ENCODE assay signal across 14 cellular contexts in the genomic region with DNA sequence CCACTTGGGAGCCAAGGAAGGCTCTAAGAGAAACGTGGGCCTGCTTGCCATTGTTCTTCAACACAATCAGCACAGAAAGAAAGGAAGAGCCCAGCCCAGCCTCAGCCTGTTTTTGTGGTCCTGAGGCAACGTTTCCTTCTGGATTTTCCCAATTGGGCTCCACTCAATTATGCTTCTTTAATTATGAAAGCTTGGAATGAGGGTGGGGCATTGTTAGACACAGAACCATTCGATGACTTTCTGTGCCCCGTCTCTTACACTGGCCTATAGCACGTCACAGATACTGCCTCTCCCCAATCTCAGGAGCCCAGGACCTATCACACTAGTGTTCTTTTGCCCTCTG.
DNase-seq lines count a peak whose midpoint lies in the region; ATAC-seq and TF ChIP-seq lines count a peak whose summit lies in the region.
"Had no signal": no experiment of that assay in that cellular context is flagged by ENCODE, and none has a peak within 500 bp of the region (broad histone marks: within the 10 kb centered on the region; RNA-seq: fewer than 3 reads in every experiment).

No MANE protein-coding gene starts in this region.

- no peaks in the 10 kb centered on the region for H3K79me1 ChIP-seq in mesenchymal stem cell (replicated peaks; ENCODE audit: low read length, poor library complexity, severe bottlenecking)

- H3K23ac ChIP-seq in mesenchymal stem cell (ENCODE audit: low read length in 2 of 2), result no peak overlapping the region

- no peak overlapping the region for H3K27ac ChIP-seq in GM23248
- no peak overlapping the region for H3K27ac ChIP-seq in endodermal cell (ENCODE audit: low read depth, low read length)
- H3K27ac ChIP-seq in mesenchymal stem cell (ENCODE audit: low read length, poor library complexity, severe bottlenecking), result no peak overlapping the region
- peak overlapping the region; percentile 41 for H3K27ac ChIP-seq in subcutaneous abdominal adipose tissue (ENCODE audit: low read depth, low read length)
- H3K27ac ChIP-seq: epithelial cell of prostate had no signal

- no peaks in the 10 kb centered on the region for H3K36me3 ChIP-seq in GM23248 (ENCODE audit: low read depth)
- no peaks in the 10 kb centered on the region for H3K36me3 ChIP-seq in endodermal cell (ENCODE audit: control insufficient read depth, insufficient read depth, low read length)
- no peaks in the 10 kb centered on the region for H3K36me3 ChIP-seq in mesenchymal stem cell (ENCODE audit: control insufficient read depth in 1 of 2, insufficient read depth in 2 of 2, low read depth in 1 of 2, low read length in 2 of 2)
- no peaks in the 10 kb centered on the region for H3K36me3 ChIP-seq in subcutaneous abdominal adipose tissue (ENCODE audit: control insufficient read depth in 5 of 5, insufficient read depth in 5 of 5, low read length in 5 of 5)

- H3K9me3 ChIP-seq in GM23248 (ENCODE audit: low read depth), result peaks cover 4% of the 10 kb centered on the region
- H3K9me3 ChIP-seq in endodermal cell (ENCODE audit: control insufficient read depth, low read length), result peaks cover 19% of the 10 kb centered on the region
- peaks cover 14% of the 10 kb centered on the region for H3K9me3 ChIP-seq in mesenchymal stem cell (ENCODE audit: control insufficient read depth, low read length)
- H3K9me3 ChIP-seq in subcutaneous abdominal adipose tissue (ENCODE audit: control insufficient read depth in 5 of 5, low read length in 5 of 5), result peaks cover 2 to 14% (median 7%) of the 10 kb centered on the region in 5 donors

- H3K4me1 ChIP-seq in GM23248 (ENCODE audit: insufficient read depth) (peaks cover 10% of the 10 kb centered on the region), endodermal cell (ENCODE audit: control insufficient read depth, insufficient read depth, low read length) (peaks cover 11% of the 10 kb centered on the region), mesenchymal stem cell (ENCODE audit: control insufficient read depth, insufficient read depth, low read depth, low read length) (peaks cover 2% of the 10 kb centered on the region), subcutaneous abdominal adipose tissue (ENCODE audit: control insufficient read depth in 5 of 5, insufficient read depth in 5 of 5, low read length in 5 of 5) (peaks cover 8 to 17% (median 14%) of the 10 kb centered on the region in 5 donors)

- H3K27me3 Mint-ChIP-seq in endodermal cell (ENCODE audit: insufficient read depth), result no peaks in the 10 kb centered on the region

- H3K27me3 ChIP-seq in GM23248 (replicated peaks; ENCODE audit: insufficient read depth), result no peaks in the 10 kb centered on the region
- H3K27me3 ChIP-seq in endodermal cell (ENCODE audit: control insufficient read depth, insufficient read depth, low read length, poor library complexity, severe bottlenecking), result no peaks in the 10 kb centered on the region
- no peaks in the 10 kb centered on the region for H3K27me3 ChIP-seq in mesenchymal stem cell (ENCODE audit: control insufficient read depth in 1 of 2, insufficient read depth in 1 of 2, low read length in 2 of 2)
- H3K27me3 ChIP-seq in subcutaneous abdominal adipose tissue (ENCODE audit: control insufficient read depth in 5 of 5, insufficient read depth in 4 of 5, low read length in 5 of 5), result no peaks in the 10 kb centered on the region

- H4K8ac ChIP-seq in mesenchymal stem cell (ENCODE audit: low read length), result no peak overlapping the region

- no peak overlapping the region for H3K14ac ChIP-seq in mesenchymal stem cell (ENCODE audit: low read length in 2 of 2)

- H2BK120ac ChIP-seq in mesenchymal stem cell (ENCODE audit: low read depth, low read length), result no peak overlapping the region

- H3K36me3 Mint-ChIP-seq in endodermal cell (ENCODE audit: low read depth), result peaks cover 5% of the 10 kb centered on the region

- DNase-seq in GM23248 (no peak), endodermal cell (peak; percentile 17), mesenchymal stem cell (no peak), hypothalamus (lab: John Stamatoyannopoulos, UW) (no peak), DMS114 treated with DMSO at 0.1 percent for 48 hours (lab: John Stamatoyannopoulos, UW; ENCODE audit: unreplicated experiment) (no peak)
- DNase-seq in activated CD4-positive, alpha-beta T cell treated with anti-CD3 and anti-CD28 coated beads, Interleukin-2, amount 50 U/mL, for 48 hours, result no peak
- DNase-seq: activated CD4-positive, alpha-beta memory T cell treated with anti-CD3 and anti-CD28 coated beads for 36 hours; DMS 273 treated with DMSO at 0.1 percent for 48 hours; NCI-H2081; NCI-H526 had no signal

- H3K9me2 ChIP-seq in GM23248 (ENCODE audit: insufficient read depth), result no peaks in the 10 kb centered on the region

- H3K4me2 ChIP-seq in GM23248 (ENCODE audit: unreplicated experiment) (no peak overlapping the region), mesenchymal stem cell (ENCODE audit: low read length, poor library complexity, severe bottlenecking) (no peak overlapping the region)

- H2BK15ac ChIP-seq in mesenchymal stem cell (ENCODE audit: low read depth, poor library complexity, severe bottlenecking), result no peak overlapping the region

- no peaks in the 10 kb centered on the region for H4K20me1 ChIP-seq in GM23248 (ENCODE audit: insufficient read depth)

- H3K27ac Mint-ChIP-seq in endodermal cell, result peak overlapping the region; percentile 42
- H3K27ac Mint-ChIP-seq: activated CD4-positive, alpha-beta memory T cell treated with anti-CD3 and anti-CD28 coated beads for 36 hours had no signal

- peaks cover 32% of the 10 kb centered on the region for H3K4me1 Mint-ChIP-seq in endodermal cell

- H3K9me3 Mint-ChIP-seq in endodermal cell, result peaks cover 19% of the 10 kb centered on the region

- no peak for TF ChIP-seq CTCF in endodermal cell (conservative IDR thresholded peaks at IDR 0.05)

- in situ Hi-C loops in GM23248 (cut with MboI), result no loop called here

- H3K79me2 ChIP-seq in GM23248 (ENCODE audit: insufficient read depth), result no peaks in the 10 kb centered on the region

- peak overlapping the region in 1 of 2 experiments; percentile 96 for H2BK12ac ChIP-seq in mesenchymal stem cell (ENCODE audit: low read length in 2 of 2)

- H3F3A ChIP-seq in GM23248 (ENCODE audit: insufficient read depth), result 0 out of 2 replicates have a peak, but pooled peaks cover 4% of the 10 kb centered on the region

- H4K91ac ChIP-seq in mesenchymal stem cell (ENCODE audit: low read length), result no peak overlapping the region

- H3K4me3 Mint-ChIP-seq in endodermal cell, result no peak overlapping the region
- H3K4me3 Mint-ChIP-seq: activated CD4-positive, alpha-beta memory T cell treated with anti-CD3 and anti-CD28 coated beads for 36 hours had no signal

- peak overlapping the region; percentile 69 for H2AFZ ChIP-seq in GM23248
- H2AFZ ChIP-seq in mesenchymal stem cell (ENCODE audit: low read depth, low read length), result no peak overlapping the region

- 50 to 55% methylated on average over 5 of the region's 5 CpGs for WGBS in GM23248 (ENCODE audit: low coverage in 1 of 2, low lambda C conversion rate in 2 of 2, missing lambda C conversion rate in 2 of 2), 2 experiments
- WGBS in endodermal cell (ENCODE audit: insufficient coverage in 1 of 2, insufficient read length in 1 of 2), 2 experiments, result 89 to 92% methylated on average over 4 to 5 of the region's 5 CpGs
- WGBS in mesenchymal stem cell, result 76% methylated on average over 5 of the region's 5 CpGs

- H3K4me3 ChIP-seq in GM23248, result no peak overlapping the region
- H3K4me3 ChIP-seq in endodermal cell (ENCODE audit: low read length), result no peak overlapping the region
- no peak overlapping the region for H3K4me3 ChIP-seq in mesenchymal stem cell (ENCODE audit: insufficient read depth in 1 of 2, low read depth in 1 of 2, low read length in 2 of 2)
- no peak overlapping the region for H3K4me3 ChIP-seq in subcutaneous abdominal adipose tissue (ENCODE audit: low read depth in 1 of 5, low read length in 5 of 5)

- H3K4ac ChIP-seq in mesenchymal stem cell (ENCODE audit: low read depth in 1 of 2, low read length in 2 of 2), result peak overlapping the region; percentile 29 to 66

- H3K9ac ChIP-seq in GM23248 (no peak overlapping the region), endodermal cell (ENCODE audit: extremely low read depth, low read length, poor library complexity, severe bottlenecking) (no peak overlapping the region), mesenchymal stem cell (ENCODE audit: low read length) (no peak overlapping the region), subcutaneous abdominal adipose tissue (ENCODE audit: low read length in 5 of 5) (no peak overlapping the region)

- H2AK5ac ChIP-seq in mesenchymal stem cell (ENCODE audit: low read length, severe bottlenecking), result no peak overlapping the region

- ATAC-seq in HG03108 (IDR thresholded peaks at IDR 0.05; ENCODE audit: unreplicated experiment), result no peak
- ATAC-seq: HCT116 had no signal

- peak overlapping the region; percentile 17 to 80 for H3K18ac ChIP-seq in mesenchymal stem cell (ENCODE audit: low read depth in 1 of 2, low read length in 2 of 2)

- no peak overlapping the region for H2BK5ac ChIP-seq in mesenchymal stem cell (ENCODE audit: low read depth, low read length, poor library complexity, severe bottlenecking)
